8 cellular contexts compared by ENCODE assay signal in genomic region chr4:183249854-183250253, GRCh38.
DNase-seq lines count a peak whose midpoint lies in the region; ATAC-seq and TF ChIP-seq lines count a peak whose summit lies in the region.

No MANE protein-coding gene starts in this region.

- TF ChIP-seq CTCF in DND-41 (IDR thresholded peaks at IDR 0.05; ENCODE audit: borderline replicate concordance, extremely low read depth, low read length, poor library complexity, severe bottlenecking) (peak; percentile 47), nephron (IDR thresholded peaks at IDR 0.05; ENCODE audit: unreplicated experiment in 3 of 3) (peak; percentile 40 to 64 (median 43))

- H3K36me3 Mint-ChIP-seq in nephron (ENCODE audit: low read depth): peaks cover 33% of the 10 kb centered on the region
- H3K36me3 Mint-ChIP-seq in activated T-cell treated with anti-CD3 and anti-CD28 coated beads, Interleukin-2, amount 50 U/mL, for 4 hours (ENCODE audit: insufficient read depth): no peaks in the 10 kb centered on the region

- H2AFZ ChIP-seq in DND-41 (ENCODE audit: low read depth, low read length): no peak overlapping the region

- no peaks in the 10 kb centered on the region for H3K4me1 Mint-ChIP-seq in nephron
- no peaks in the 10 kb centered on the region for H3K4me1 Mint-ChIP-seq in activated T-cell treated with anti-CD3 and anti-CD28 coated beads, Interleukin-2, amount 50 U/mL, for 4 hours (ENCODE audit: low read depth)

- H3K9me3 Mint-ChIP-seq in nephron: no peaks in the 10 kb centered on the region
- no peaks in the 10 kb centered on the region for H3K9me3 Mint-ChIP-seq in activated T-cell treated with anti-CD3 and anti-CD28 coated beads, Interleukin-2, amount 50 U/mL, for 4 hours

- no peaks in the 10 kb centered on the region for H3K79me2 ChIP-seq in DND-41 (ENCODE audit: insufficient read depth, low read length)

- no peaks in the 10 kb centered on the region for H3K9me3 ChIP-seq in DND-41 (ENCODE audit: insufficient read depth, low read length, severe bottlenecking)

- H3K4me3 Mint-ChIP-seq in nephron: no peak overlapping the region
- H3K4me3 Mint-ChIP-seq in activated T-cell treated with anti-CD3 and anti-CD28 coated beads, Interleukin-2, amount 50 U/mL, for 4 hours: no peak overlapping the region

- no peak overlapping the region for H3K4me2 ChIP-seq in DND-41 (ENCODE audit: insufficient read depth, low read length)

- DNase-seq in DND-41 (no peak), NCI-H345 treated with DMSO at 0.1 percent for 48 hours (lab: John Stamatoyannopoulos, UW; ENCODE audit: unreplicated experiment) (peak; percentile 6), dermis microvascular lymphatic vessel endothelial cell (ENCODE audit: low read depth in 2 of 2) (peak; percentile 30 to 52), islet precursor cell (no peak)
- DNase-seq in activated T-cell treated with anti-CD3 and anti-CD28 coated beads, Interleukin-2, amount 50 U/mL, for 4 hours: no peak

- no peaks in the 10 kb centered on the region for H3K4me1 ChIP-seq in DND-41 (ENCODE audit: insufficient read depth, low read length)

- no peak overlapping the region for H3K9ac ChIP-seq in DND-41 (ENCODE audit: low read depth, low read length)

- no peaks in the 10 kb centered on the region for H4K20me1 ChIP-seq in DND-41 (ENCODE audit: insufficient read depth, low read length)

- ATAC-seq in DND-41 (ENCODE audit: insufficient read depth, low read depth): 0 out of 3 replicates have a peak, but pooled peaks have one; percentile 47
- ATAC-seq in GM21723 (IDR thresholded peaks at IDR 0.05; ENCODE audit: unreplicated experiment): peak; percentile 51
- no peak for ATAC-seq in activated T-cell treated with anti-CD3 and anti-CD28 coated beads, Interleukin-2, amount 50 U/mL, for 4 hours
- ATAC-seq in GM21515 (IDR thresholded peaks at IDR 0.05; ENCODE audit: unreplicated experiment): no peak

- no peaks in the 10 kb centered on the region for H3K36me3 ChIP-seq in DND-41 (ENCODE audit: insufficient read depth, low read length)

- no peak overlapping the region for H3K4me3 ChIP-seq in DND-41 (ENCODE audit: low read depth in 1 of 2, low read length in 2 of 2)

- no peak overlapping the region for H3K27ac ChIP-seq in DND-41 (ENCODE audit: low read length)

- peak overlapping the region in 2 of 3 experiments; percentile 27 to 85 for H3K27ac Mint-ChIP-seq in nephron

- peaks cover 5% of the 10 kb centered on the region for H3K27me3 ChIP-seq in DND-41 (ENCODE audit: insufficient read depth, low read length, poor library complexity)

- H3K27me3 Mint-ChIP-seq in nephron (ENCODE audit: low read depth): no peaks in the 10 kb centered on the region
- no peaks in the 10 kb centered on the region for H3K27me3 Mint-ChIP-seq in activated T-cell treated with anti-CD3 and anti-CD28 coated beads, Interleukin-2, amount 50 U/mL, for 4 hours (ENCODE audit: low read depth)

Comparison
In these comparisons a context has a peak if more than half of its experiments do, and no peak if none do; other contexts are left out.
1. ATAC-seq: peak in DND-41 (single experiment) and GM21723 (single experiment); none in activated T-cell treated with anti-CD3 and anti-CD28 coated beads, Interleukin-2, amount 50 U/mL, for 4 hours (0 of 2) and GM21515 (single experiment).
2. DNase-seq: peak in NCI-H345 treated with DMSO at 0.1 percent for 48 hours (single experiment) and dermis microvascular lymphatic vessel endothelial cell (2 of 2); none in DND-41 (single experiment), activated T-cell treated with anti-CD3 and anti-CD28 coated beads, Interleukin-2, amount 50 U/mL, for 4 hours (single experiment) and islet precursor cell (single experiment).